In the genomic region with DNA sequence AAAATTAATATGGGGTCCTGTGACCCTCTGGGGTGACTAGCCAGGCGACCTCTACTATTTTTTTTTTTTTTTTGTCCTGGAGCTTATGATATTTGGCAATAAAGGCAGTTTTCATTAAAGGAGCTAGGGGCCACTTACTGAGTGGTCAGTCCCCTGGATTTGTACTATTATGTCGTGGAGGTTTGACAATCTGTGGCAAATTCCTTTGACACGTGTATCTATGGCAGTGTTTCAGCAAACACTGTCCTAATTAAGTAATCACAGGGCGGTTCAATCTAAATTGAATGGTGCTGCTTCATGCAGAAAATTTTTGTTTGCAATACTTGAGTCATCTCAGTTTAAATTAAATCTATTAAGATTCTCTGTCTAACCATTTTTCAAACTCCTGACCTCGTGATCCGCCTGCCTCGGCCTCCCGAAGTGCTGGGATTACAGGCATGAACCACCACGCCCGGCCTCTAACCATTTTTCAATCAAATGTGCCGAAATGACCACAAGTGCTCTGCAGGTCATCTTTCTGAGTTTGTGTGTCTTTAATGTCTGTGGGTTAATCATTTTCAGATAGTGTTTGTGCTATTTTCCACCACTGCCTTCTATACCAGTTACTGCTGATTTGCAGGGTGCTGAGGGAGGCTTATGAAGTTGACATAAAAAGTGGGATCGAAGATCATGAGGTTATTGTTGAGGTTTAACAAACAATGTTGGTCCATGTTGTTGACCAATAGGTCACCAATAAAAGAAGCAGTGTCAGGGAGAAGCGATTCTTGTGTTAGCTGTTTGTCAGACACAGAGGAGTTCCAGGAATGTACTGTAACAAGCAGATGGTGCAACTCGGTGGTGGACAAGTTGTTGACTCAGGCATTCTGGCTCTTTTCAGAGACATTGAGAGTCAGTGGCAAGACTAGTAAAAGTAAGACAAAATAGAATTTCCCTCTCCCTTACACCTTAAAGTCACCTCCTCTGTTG, we compare ENCODE assay signal across 12 cellular contexts. TPM values are rescaled to one million over a fixed set of nuclear protein-coding genes. Genes with fewer than 3 reads are reported as not detected.
DNase-seq lines count a peak whose midpoint lies in the region; ATAC-seq and TF ChIP-seq lines count a peak whose summit lies in the region.
"Had no signal": no experiment of that assay in that cellular context is flagged by ENCODE, and none has a peak within 500 bp of the region (broad histone marks: within the 10 kb centered on the region; RNA-seq: fewer than 3 reads in every experiment).

No MANE protein-coding gene starts in this region.

- no peaks in the 10 kb centered on the region for H3K27me3 ChIP-seq in spleen (replicated peaks in 1 of 7)

- H3K9me3 Mint-ChIP-seq in WTC11: no peaks in the 10 kb centered on the region
- H3K9me3 Mint-ChIP-seq: neural crest cell had no signal

- H3K4me1 ChIP-seq in spleen: no peaks in the 10 kb centered on the region

- ATAC-seq in WTC11 (no peak), HG02885 (IDR thresholded peaks at IDR 0.05; ENCODE audit: poor library complexity, unreplicated experiment) (no peak), GM19328 (IDR thresholded peaks at IDR 0.05; ENCODE audit: unreplicated experiment) (no peak)

- H3K36me3 ChIP-seq in spleen: no peaks in the 10 kb centered on the region

- no peaks in the 10 kb centered on the region for H3K9me3 ChIP-seq in spleen

- 84 to 91% (median 88%) methylated on average over 14 of the region's 14 CpGs for WGBS in spleen, 5 donors

- peaks cover 6% of the 10 kb centered on the region for H3K4me1 Mint-ChIP-seq in WTC11

- H3K27me3 Mint-ChIP-seq in WTC11 (ENCODE audit: low read depth): no peaks in the 10 kb centered on the region; the same call in 1 of the 2 replicates

- no peak for TF ChIP-seq POLR2A in spleen (IDR thresholded peaks at IDR 0.05)

- DNase-seq in GM04504 (ENCODE audit: low read depth) (peak; percentile 70), WTC11 (ENCODE audit: low spot score) (no peak), hepatic stellate cell (ENCODE audit: low spot score) (peak; percentile 45), skeletal muscle cell (ENCODE audit: low read depth) (peak; percentile 86), spleen (no peak)
- DNase-seq: activated effector memory CD4-positive, alpha-beta T cell treated with anti-CD3 and anti-CD28 coated beads, Interleukin-2, amount 50 U/mL, for 16 hours; dermis blood vessel endothelial cell had no signal

- no peak overlapping the region for H3K4me3 ChIP-seq in skeletal muscle cell (ENCODE audit: low read depth, low read length)
- H3K4me3 ChIP-seq in spleen: no peak overlapping the region

- H3K27ac ChIP-seq in spleen: no peak overlapping the region

- H3K4me3 Mint-ChIP-seq in WTC11: no peak overlapping the region
- H3K4me3 Mint-ChIP-seq: neural crest cell had no signal

- POLR2A ChIA-PET in WTC11 (lab: Charles Lee): no interaction called here

- no peaks in the 10 kb centered on the region for H3K36me3 Mint-ChIP-seq in WTC11

- intact Hi-C loops in spleen (cut with DNase I; ENCODE audit: low total_unique reads): loop anchor here (5.0 kb wide), 1 partner anchor 522 kb away; no protein-coding TSS in a partner anchor

- CTCF ChIA-PET in WTC11 (lab: Charles Lee): no interaction called here

- TF ChIP-seq CTCF in WTC11 (IDR thresholded peaks at IDR 0.05) (no peak), spleen (IDR thresholded peaks at IDR 0.05 in 8 of 11, conservative IDR thresholded peaks at IDR 0.05 in 3 of 11) (no peak)

- no peak overlapping the region for H3K27ac Mint-ChIP-seq in WTC11

TF ChIP-seq in WTC11, 78 proteins besides CTCF, POLR2A, EP300 and RAD21:
- TF ChIP-seq GABPB1 (CRISPR knock-in tag; IDR thresholded peaks at IDR 0.05) (peak; percentile 97), NR3C1 (CRISPR knock-in tag; conservative IDR thresholded peaks at IDR 0.05; ENCODE audit: low read depth) (no peak), HMGA2 (CRISPR knock-in tag; IDR thresholded peaks at IDR 0.05) (no peak)

RNA-seq across cellular contexts. Expression of gene SLC2A2, which starts 18.6 kb away (rescaled TPM):
- total RNA-seq in WTC11 (2021): 0.16 TPM in 1 of 3 replicates, not detected in the others
- total RNA-seq in spleen: not detected
- not detected for polyA plus RNA-seq in spleen
- total RNA-seq: dermis blood vessel endothelial cell, G401, neural crest cell, SK-MEL-5 had no signal

Comparison
In these comparisons a context has a peak if more than half of its experiments do, and no peak if none do; other contexts are left out.
1. DNase-seq: peak in GM04504 (single experiment), hepatic stellate cell (single experiment) and skeletal muscle cell (single experiment); none in WTC11 (single experiment) and spleen (single experiment).